ENCODE assay signal across 1 cellular context in genomic region chr4:2733001-2733843, GRCh38.
TF ChIP-seq lines count a peak whose summit lies in the region.

No MANE protein-coding gene starts in this region.

TF ChIP-seq in HepG2, 621 proteins besides CTCF, POLR2A, EP300 and RAD21 (continues in another document):
- TF ChIP-seq HOXA3 (CRISPR knock-in tag; IDR thresholded peaks at IDR 0.05) (peak; percentile 46), ZNF891 (CRISPR knock-in tag; IDR thresholded peaks at IDR 0.05) (no peak), PHF20 (CRISPR knock-in tag; IDR thresholded peaks at IDR 0.05) (0 out of 2 replicates have a peak, but pooled peaks have one; percentile 43), ZNF574 (CRISPR knock-in tag; IDR thresholded peaks at IDR 0.05) (0 out of 2 replicates have a peak, but pooled peaks have one; percentile 34), ZNF614 (CRISPR knock-in tag; IDR thresholded peaks at IDR 0.05; ENCODE audit: borderline replicate concordance) (0 out of 2 replicates have a peak, but pooled peaks have one; percentile 15), ZNF747 (CRISPR knock-in tag; IDR thresholded peaks at IDR 0.05; ENCODE audit: borderline replicate concordance) (peak; percentile 80; the same call in 1 of the 2 replicates), FOSL2 (CRISPR knock-in tag; IDR thresholded peaks at IDR 0.05) (0 out of 2 replicates have a peak, but pooled peaks have one; percentile 12), ESRRA (CRISPR knock-in tag; IDR thresholded peaks at IDR 0.05; ENCODE audit: low read depth) (peak; percentile 66; the same call in 1 of the 2 replicates), SAP130 (CRISPR knock-in tag; IDR thresholded peaks at IDR 0.05; ENCODE audit: low read depth) (peak; percentile 44; the same call in 1 of the 2 replicates), RFXAP (CRISPR knock-in tag; IDR thresholded peaks at IDR 0.05; ENCODE audit: borderline replicate concordance) (peak; percentile 82), THAP11 (CRISPR knock-in tag; IDR thresholded peaks at IDR 0.05) (peak; percentile 26; the same call in 1 of the 2 replicates), DMAP1 (CRISPR knock-in tag; IDR thresholded peaks at IDR 0.05) (0 out of 2 replicates have a peak, but pooled peaks have one; percentile 47), NCOA2 (CRISPR knock-in tag; IDR thresholded peaks at IDR 0.05) (peak; percentile 50; the same call in 1 of the 2 replicates), SP5 (CRISPR knock-in tag; IDR thresholded peaks at IDR 0.05; ENCODE audit: borderline replicate concordance, low read depth) (0 out of 2 replicates have a peak, but pooled peaks have one; percentile 48), PATZ1 (CRISPR knock-in tag; IDR thresholded peaks at IDR 0.05) (peak; percentile 65; the same call in 1 of the 2 replicates), XRCC5 (optimal IDR thresholded peaks at IDR 0.05; ENCODE audit: low read length) (peak; percentile 66), POLR2G (IDR thresholded peaks at IDR 0.05; ENCODE audit: low read depth, low read length) (no peak), ZNF160 (CRISPR knock-in tag; IDR thresholded peaks at IDR 0.05) (no peak), RFX5 (IDR thresholded peaks at IDR 0.05; ENCODE audit: low read depth, low read length) (0 out of 2 replicates have a peak, but pooled peaks have one; percentile 19), NONO (IDR thresholded peaks at IDR 0.05) (no peak), NONO (CRISPR knock-in tag; conservative IDR thresholded peaks at IDR 0.05) (peak; percentile 48; the same call in 1 of the 2 replicates), NFYC (CRISPR knock-in tag; IDR thresholded peaks at IDR 0.05) (0 out of 2 replicates have a peak, but pooled peaks have one; percentile 7), ZNF468 (CRISPR knock-in tag; IDR thresholded peaks at IDR 0.05) (no peak), CCDC6 (CRISPR knock-in tag; IDR thresholded peaks at IDR 0.05) (peak; percentile 67; the same call in 1 of the 2 replicates), FOXC1 (CRISPR knock-in tag; IDR thresholded peaks at IDR 0.05; ENCODE audit: borderline replicate concordance) (peak; percentile 78; the same call in 1 of the 2 replicates), SALL1 (CRISPR knock-in tag; IDR thresholded peaks at IDR 0.05) (peak; percentile 36; the same call in 1 of the 2 replicates), ZNF788 (CRISPR knock-in tag; IDR thresholded peaks at IDR 0.05; ENCODE audit: borderline replicate concordance) (0 out of 2 replicates have a peak, but pooled peaks have one; percentile 65), SOX5 (CRISPR knock-in tag; IDR thresholded peaks at IDR 0.05; ENCODE audit: borderline replicate concordance) (peak; percentile 79), AKAP8 (CRISPR knock-in tag; IDR thresholded peaks at IDR 0.05) (0 out of 2 replicates have a peak, but pooled peaks have one; percentile 38), ZBTB34 (CRISPR knock-in tag; IDR thresholded peaks at IDR 0.05) (0 out of 2 replicates have a peak, but pooled peaks have one; percentile 24), SMAD1 (CRISPR knock-in tag; IDR thresholded peaks at IDR 0.05; ENCODE audit: borderline replicate concordance, low read depth) (no peak; the same call in 1 of the 2 replicates), ZNF556 (CRISPR knock-in tag; IDR thresholded peaks at IDR 0.05; ENCODE audit: borderline replicate concordance) (0 out of 2 replicates have a peak, but pooled peaks have one; percentile 17), TBX2 (CRISPR knock-in tag; IDR thresholded peaks at IDR 0.05; ENCODE audit: borderline replicate concordance) (peak; percentile 80; the same call in 1 of the 2 replicates), FOXM1 (CRISPR knock-in tag; IDR thresholded peaks at IDR 0.05) (no peak), ZBTB7B (CRISPR knock-in tag; IDR thresholded peaks at IDR 0.05) (0 out of 2 replicates have a peak, but pooled peaks have one; percentile 51), BCL6 (CRISPR knock-in tag; IDR thresholded peaks at IDR 0.05) (peak; percentile 66; the same call in 1 of the 2 replicates), ZNF407 (CRISPR knock-in tag; IDR thresholded peaks at IDR 0.05; ENCODE audit: not compliant biosample characterization) (no peak), SPEN (CRISPR knock-in tag; IDR thresholded peaks at IDR 0.05; ENCODE audit: low read depth) (peak; percentile 49)
- TF ChIP-seq, protein P1, sequence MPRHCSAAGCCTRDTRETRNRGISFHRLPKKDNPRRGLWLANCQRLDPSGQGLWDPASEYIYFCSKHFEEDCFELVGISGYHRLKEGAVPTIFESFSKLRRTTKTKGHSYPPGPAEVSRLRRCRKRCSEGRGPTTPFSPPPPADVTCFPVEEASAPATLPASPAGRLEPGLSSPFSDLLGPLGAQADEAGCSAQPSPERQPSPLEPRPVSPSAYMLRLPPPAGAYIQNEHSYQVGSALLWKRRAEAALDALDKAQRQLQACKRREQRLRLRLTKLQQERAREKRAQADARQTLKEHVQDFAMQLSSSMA (CRISPR knock-in tag; IDR thresholded peaks at IDR 0.05), result 0 out of 2 replicates have a peak, but pooled peaks have one; percentile 30
- TF ChIP-seq, protein P2, sequence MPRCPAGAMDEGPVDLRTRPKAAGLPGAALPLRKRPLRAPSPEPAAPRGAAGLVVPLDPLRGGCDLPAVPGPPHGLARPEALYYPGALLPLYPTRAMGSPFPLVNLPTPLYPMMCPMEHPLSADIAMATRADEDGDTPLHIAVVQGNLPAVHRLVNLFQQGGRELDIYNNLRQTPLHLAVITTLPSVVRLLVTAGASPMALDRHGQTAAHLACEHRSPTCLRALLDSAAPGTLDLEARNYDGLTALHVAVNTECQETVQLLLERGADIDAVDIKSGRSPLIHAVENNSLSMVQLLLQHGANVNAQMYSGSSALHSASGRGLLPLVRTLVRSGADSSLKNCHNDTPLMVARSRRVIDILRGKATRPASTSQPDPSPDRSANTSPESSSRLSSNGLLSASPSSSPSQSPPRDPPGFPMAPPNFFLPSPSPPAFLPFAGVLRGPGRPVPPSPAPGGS (CRISPR knock-in tag; IDR thresholded peaks at IDR 0.05), result 0 out of 2 replicates have a peak, but pooled peaks have one; percentile 34
- TF ChIP-seq, protein P3, sequence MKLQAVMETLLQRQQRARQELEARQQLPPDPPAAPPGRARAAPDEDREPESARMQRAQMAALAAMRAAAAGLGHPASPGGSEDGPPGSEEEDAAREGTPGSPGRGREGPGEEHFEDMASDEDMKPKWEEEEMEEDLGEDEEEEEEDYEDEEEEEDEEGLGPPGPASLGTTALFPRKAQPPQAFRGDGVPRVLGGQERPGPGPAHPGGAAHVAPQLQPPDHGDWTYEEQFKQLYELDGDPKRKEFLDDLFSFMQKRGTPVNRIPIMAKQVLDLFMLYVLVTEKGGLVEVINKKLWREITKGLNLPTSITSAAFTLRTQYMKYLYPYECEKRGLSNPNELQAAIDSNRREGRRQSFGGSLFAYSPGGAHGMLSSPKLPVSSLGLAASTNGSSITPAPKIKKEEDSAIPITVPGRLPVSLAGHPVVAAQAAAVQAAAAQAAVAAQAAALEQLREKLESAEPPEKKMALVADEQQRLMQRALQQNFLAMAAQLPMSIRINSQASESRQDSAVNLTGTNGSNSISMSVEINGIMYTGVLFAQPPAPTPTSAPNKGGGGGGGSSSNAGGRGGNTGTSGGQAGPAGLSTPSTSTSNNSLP (IDR thresholded peaks at IDR 0.05; ENCODE audit: low read depth, low read length), result no peak
- TF ChIP-seq, protein P4, sequence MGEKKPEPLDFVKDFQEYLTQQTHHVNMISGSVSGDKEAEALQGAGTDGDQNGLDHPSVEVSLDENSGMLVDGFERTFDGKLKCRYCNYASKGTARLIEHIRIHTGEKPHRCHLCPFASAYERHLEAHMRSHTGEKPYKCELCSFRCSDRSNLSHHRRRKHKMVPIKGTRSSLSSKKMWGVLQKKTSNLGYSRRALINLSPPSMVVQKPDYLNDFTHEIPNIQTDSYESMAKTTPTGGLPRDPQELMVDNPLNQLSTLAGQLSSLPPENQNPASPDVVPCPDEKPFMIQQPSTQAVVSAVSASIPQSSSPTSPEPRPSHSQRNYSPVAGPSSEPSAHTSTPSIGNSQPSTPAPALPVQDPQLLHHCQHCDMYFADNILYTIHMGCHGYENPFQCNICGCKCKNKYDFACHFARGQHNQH (CRISPR knock-in tag; IDR thresholded peaks at IDR 0.05), result 0 out of 2 replicates have a peak, but pooled peaks have one; percentile 21
